1 cellular context compared by ENCODE assay signal in genomic region chr1:165697881-165698842, GRCh38.
A peak's percentile ranks its signal among the peaks of the same experiment; 100 is the strongest.
TF ChIP-seq lines count a peak whose summit lies in the region.

Gene ALDH9A1 (minus strand): TSS chr1:165698562. CDS start chr1:165698558, 4 bp downstream.

TF ChIP-seq in HepG2, 621 proteins besides CTCF, POLR2A, EP300 and RAD21 (continued from another document and continues in another):
- no peak for TF ChIP-seq AHDC1 (CRISPR knock-in tag; IDR thresholded peaks at IDR 0.05; ENCODE audit: borderline replicate concordance)
- TF ChIP-seq FOXK1 (CRISPR knock-in tag; IDR thresholded peaks at IDR 0.05; ENCODE audit: borderline replicate concordance, low read depth) = no peak
- TF ChIP-seq SKIL (CRISPR knock-in tag; IDR thresholded peaks at IDR 0.05; ENCODE audit: borderline replicate concordance) = 0 out of 2 replicates have a peak, but pooled peaks have one; percentile 39
- TF ChIP-seq HNF1A (IDR thresholded peaks at IDR 0.05; ENCODE audit: low read depth) = no peak
- TF ChIP-seq HNF1A (CRISPR knock-in tag; IDR thresholded peaks at IDR 0.05; ENCODE audit: borderline replicate concordance) = 0 out of 2 replicates have a peak, but pooled peaks have one; percentile 35
- peak; percentile 67 for TF ChIP-seq CBX1 (IDR thresholded peaks at IDR 0.05; ENCODE audit: low read depth)
- TF ChIP-seq ZSCAN31 (CRISPR knock-in tag; IDR thresholded peaks at IDR 0.05; ENCODE audit: low read depth) = no peak
- peak; percentile 17; the same call in 1 of the 2 replicates for TF ChIP-seq ZBTB26 (CRISPR knock-in tag; IDR thresholded peaks at IDR 0.05; ENCODE audit: borderline replicate concordance)
- no peak for TF ChIP-seq PITX1 (CRISPR knock-in tag; IDR thresholded peaks at IDR 0.05)
- no peak for TF ChIP-seq ZNF672 (CRISPR knock-in tag; IDR thresholded peaks at IDR 0.05)
- TF ChIP-seq ZFYVE20 (CRISPR knock-in tag; IDR thresholded peaks at IDR 0.05; ENCODE audit: borderline replicate concordance, low read depth) = no peak
- 0 out of 2 replicates have a peak, but pooled peaks have one; percentile 59 for TF ChIP-seq ZNF841 (CRISPR knock-in tag; IDR thresholded peaks at IDR 0.05; ENCODE audit: borderline replicate concordance)
- no peak for TF ChIP-seq SOX13 (IDR thresholded peaks at IDR 0.05)
- no peak for TF ChIP-seq SOX13 (CRISPR knock-in tag; conservative IDR thresholded peaks at IDR 0.05 in 1 of 2, IDR thresholded peaks at IDR 0.05 in 1 of 2)
- no peak for TF ChIP-seq MTA3 (CRISPR knock-in tag; IDR thresholded peaks at IDR 0.05)
- TF ChIP-seq ZBTB43 (CRISPR knock-in tag; conservative IDR thresholded peaks at IDR 0.05) = 0 out of 2 replicates have a peak, but pooled peaks have one; percentile 53
- TF ChIP-seq PLRG1 (conservative IDR thresholded peaks at IDR 0.05) = no peak
- no peak for TF ChIP-seq MAF1 (CRISPR knock-in tag; IDR thresholded peaks at IDR 0.05; ENCODE audit: borderline replicate concordance)
- no peak for TF ChIP-seq PBX3 (CRISPR knock-in tag; IDR thresholded peaks at IDR 0.05; ENCODE audit: borderline replicate concordance)
- TF ChIP-seq IRX3 (CRISPR knock-in tag; IDR thresholded peaks at IDR 0.05; ENCODE audit: borderline replicate concordance, low read depth) = no peak
- TF ChIP-seq HDAC2 (CRISPR knock-in tag; IDR thresholded peaks at IDR 0.05) = peak; percentile 55; the same call in 1 of the 2 replicates
- no peak for TF ChIP-seq EHMT2 (IDR thresholded peaks at IDR 0.05; ENCODE audit: borderline replicate concordance, low read depth, low read length)
- TF ChIP-seq ZHX2 (IDR thresholded peaks at IDR 0.05; ENCODE audit: low read depth) = no peak
- no peak for TF ChIP-seq ZHX2 (CRISPR knock-in tag; IDR thresholded peaks at IDR 0.05; ENCODE audit: borderline replicate concordance)
- TF ChIP-seq TAF15 (IDR thresholded peaks at IDR 0.05; ENCODE audit: low read depth, low read length, poor library complexity, severe bottlenecking) = no peak
- TF ChIP-seq SCMH1 (CRISPR knock-in tag; IDR thresholded peaks at IDR 0.05; ENCODE audit: borderline replicate concordance) = no peak
- no peak for TF ChIP-seq RNF219 (CRISPR knock-in tag; IDR thresholded peaks at IDR 0.05)
- TF ChIP-seq MIER3 (CRISPR knock-in tag; IDR thresholded peaks at IDR 0.05; ENCODE audit: borderline replicate concordance) = peak; percentile 67; the same call in 1 of the 2 replicates
- TF ChIP-seq RBM22 (optimal IDR thresholded peaks at IDR 0.05; ENCODE audit: low read length) = no peak
- TF ChIP-seq ZNF564 (CRISPR knock-in tag; IDR thresholded peaks at IDR 0.05) = no peak
